Comparison of ENCODE assay signal across 21 cellular contexts in genomic region chr1:155026588-155026987, GRCh38. TPM values are rescaled to one million over a fixed set of nuclear protein-coding genes. Genes with fewer than 3 reads are reported as not detected.
DNase-seq lines count a peak whose midpoint lies in the region; ATAC-seq and TF ChIP-seq lines count a peak whose summit lies in the region.
"Had no signal": no experiment of that assay in that cellular context is flagged by ENCODE, and none has a peak within 500 bp of the region (broad histone marks: within the 10 kb centered on the region; RNA-seq: fewer than 3 reads in every experiment).

No MANE protein-coding gene starts in this region.

- H3K4me1 Mint-ChIP-seq in activated T-helper 17 cell treated with anti-CD3 and anti-CD28 coated beads, Interleukin-2, amount 50 U/mL, for 72 hours: no peaks in the 10 kb centered on the region
- peaks cover 2 to 13% (median 9%) of the 10 kb centered on the region in 3 donors for H3K4me1 Mint-ChIP-seq in T-cell
- H3K4me1 Mint-ChIP-seq: activated naive CD8-positive, alpha-beta T cell treated with anti-CD3 and anti-CD28 coated beads, Interleukin-2, amount 10 ng/mL, durations not matched to agents 7 days and 5 days had no signal

- no peak for TF ChIP-seq CTCF in omental fat pad (IDR thresholded peaks at IDR 0.05)

- CTCF ChIA-PET in T-cell (lab: Charles Lee): no interaction called here

- no peaks in the 10 kb centered on the region for H3K27me3 Mint-ChIP-seq in activated T-helper 17 cell treated with anti-CD3 and anti-CD28 coated beads, Interleukin-2, amount 50 U/mL, for 72 hours
- H3K27me3 Mint-ChIP-seq in T-cell: peaks cover 0 to 1% of the 10 kb centered on the region in 2 donors
- H3K27me3 Mint-ChIP-seq: activated T-cell treated with anti-CD3 and anti-CD28 coated beads, Interleukin-2, amount 50 U/mL, for 24 hours had no signal

- no peaks in the 10 kb centered on the region for H3K9me3 Mint-ChIP-seq in activated T-helper 17 cell treated with anti-CD3 and anti-CD28 coated beads, Interleukin-2, amount 50 U/mL, for 72 hours
- no peaks in the 10 kb centered on the region for H3K9me3 Mint-ChIP-seq in T-cell
- H3K9me3 Mint-ChIP-seq: activated naive CD8-positive, alpha-beta T cell treated with anti-CD3 and anti-CD28 coated beads, Interleukin-2, amount 10 ng/mL, durations not matched to agents 7 days and 5 days; activated T-cell treated with anti-CD3 and anti-CD28 coated beads, Interleukin-2, amount 50 U/mL, for 24 hours; H9; mesothelial cell of epicardium; nephron progenitor cell had no signal

- no peak overlapping the region for H3K4me3 Mint-ChIP-seq in activated T-helper 17 cell treated with anti-CD3 and anti-CD28 coated beads, Interleukin-2, amount 50 U/mL, for 72 hours
- H3K4me3 Mint-ChIP-seq in T-cell: no peak overlapping the region
- H3K4me3 Mint-ChIP-seq: activated naive CD8-positive, alpha-beta T cell treated with anti-CD3 and anti-CD28 coated beads, Interleukin-2, amount 10 ng/mL, durations not matched to agents 7 days and 5 days; activated T-cell treated with anti-CD3 and anti-CD28 coated beads, Interleukin-2, amount 50 U/mL, for 24 hours; H9; mesothelial cell of epicardium; nephron progenitor cell had no signal

- no peak overlapping the region for H3K27ac Mint-ChIP-seq in activated T-helper 17 cell treated with anti-CD3 and anti-CD28 coated beads, Interleukin-2, amount 50 U/mL, for 72 hours
- H3K27ac Mint-ChIP-seq in T-cell: no peak overlapping the region
- H3K27ac Mint-ChIP-seq: activated naive CD8-positive, alpha-beta T cell treated with anti-CD3 and anti-CD28 coated beads, Interleukin-2, amount 10 ng/mL, durations not matched to agents 7 days and 5 days; activated T-cell treated with anti-CD3 and anti-CD28 coated beads, Interleukin-2, amount 50 U/mL, for 24 hours; H9; mesothelial cell of epicardium; nephron progenitor cell had no signal

- DNase-seq in EL: peak; percentile 65
- DNase-seq in HT1080 (ENCODE audit: low read depth): peak; percentile 52
- DNase-seq in omental fat pad (ENCODE audit: low spot score): no peak
- DNase-seq in hippocampal formation (lab: John Stamatoyannopoulos, UW): no peak
- DNase-seq in T-cell: no peak
- no peak for DNase-seq in NCI-H1417 treated with DMSO at 0.1 percent for 48 hours (lab: John Stamatoyannopoulos, UW)
- DNase-seq: activated naive CD8-positive, alpha-beta T cell treated with anti-CD3 and anti-CD28 coated beads, Interleukin-2, amount 10 ng/mL, durations not matched to agents 7 days and 5 days; activated T-cell treated with anti-CD3 and anti-CD28 coated beads, Interleukin-2, amount 50 U/mL, for 24 hours; DMS79; dorsolateral prefrontal cortex; erythroblast; H9; head of caudate nucleus; NCI-H2081 treated with DMSO at 0.1 percent for 48 hours; nephron progenitor cell; Peyer's patch; spleen had no signal

- POLR2A ChIA-PET in T-cell (lab: Charles Lee): no interaction called here

- ATAC-seq in activated T-helper 17 cell treated with anti-CD3 and anti-CD28 coated beads, Interleukin-2, amount 50 U/mL, for 72 hours (replicated peaks): peak; percentile 50
- ATAC-seq in omental fat pad (ENCODE audit: low FRiP score) (peak; percentile 19), T-cell (replicated peaks in 1 of 4) (no peak)

- no peaks in the 10 kb centered on the region for H3K36me3 Mint-ChIP-seq in activated T-helper 17 cell treated with anti-CD3 and anti-CD28 coated beads, Interleukin-2, amount 50 U/mL, for 72 hours (ENCODE audit: low read depth)
- no peaks in the 10 kb centered on the region for H3K36me3 Mint-ChIP-seq in T-cell
- H3K36me3 Mint-ChIP-seq: activated naive CD8-positive, alpha-beta T cell treated with anti-CD3 and anti-CD28 coated beads, Interleukin-2, amount 10 ng/mL, durations not matched to agents 7 days and 5 days; mesothelial cell of epicardium had no signal

RNA-seq across cellular contexts. Expression of gene DCST2, which starts 7.0 kb away (rescaled TPM):
- total RNA-seq in HT1080 (2014; rRNA removed; shearing (Covaris generic)): 0.03 TPM in 1 of 2 replicates, not detected in the other
- polyA plus RNA-seq in HT1080 (2015; cell fraction: cytosol; rRNA removed): 0.03 TPM in 1 of 2 replicates, not detected in the other
- 0.16 and 0.49 TPM in 2 replicates for polyA plus RNA-seq in HT1080 (2015; cell fraction: nucleus; rRNA removed)
- total RNA-seq in activated T-helper 17 cell treated with anti-CD3 and anti-CD28 coated beads, Interleukin-2, amount 50 U/mL, for 72 hours: 1 to 10 TPM in 1 of 2 donors, under 1 TPM in 1; 0.67 to 2.2 TPM
- total RNA-seq in omental fat pad (under 1 TPM in 3 of 4 donors, not detected in 1; 0.36 to 0.79 (median 0.38) TPM), T-cell (1 to 10 TPM; 1.1 to 2.6 (median 1.6) TPM)

RNA-seq across cellular contexts. Expression of gene DCST1, which starts 7.0 kb away (rescaled TPM):
- total RNA-seq in HT1080 (2014; rRNA removed; shearing (Covaris generic)): 0.17 TPM in 1 of 2 replicates, not detected in the other
- polyA plus RNA-seq in HT1080 (2015; cell fraction: cytosol; rRNA removed): not detected in 2 replicates
- not detected in 2 replicates for polyA plus RNA-seq in HT1080 (2015; cell fraction: nucleus; rRNA removed)
- not detected for total RNA-seq in activated T-helper 17 cell treated with anti-CD3 and anti-CD28 coated beads, Interleukin-2, amount 50 U/mL, for 72 hours
- total RNA-seq in omental fat pad: not detected
- total RNA-seq in T-cell: under 1 TPM in 3 of 5 donors, not detected in 2; 0.30 to 0.58 (median 0.54) TPM
- total RNA-seq: activated naive CD8-positive, alpha-beta T cell treated with anti-CD3 and anti-CD28 coated beads, Interleukin-2, amount 10 ng/mL, durations not matched to agents 7 days and 5 days; H9; pulmonary artery endothelial cell; spleen had no signal
- polyA plus RNA-seq: spleen, thymus had no signal

RNA-seq across cellular contexts. Expression of gene ZBTB7B, which starts 24.0 kb away (rescaled TPM):
- total RNA-seq in HT1080 (2014; rRNA removed; shearing (Covaris generic)): 18.9 and 22.2 TPM in 2 replicates
- polyA plus RNA-seq in HT1080 (2015; cell fraction: cytosol; rRNA removed): 11.7 and 13.2 TPM in 2 replicates
- 29.6 and 31.6 TPM in 2 replicates for polyA plus RNA-seq in HT1080 (2015; cell fraction: nucleus; rRNA removed)
- 100 to 1,000 TPM in 1 of 2 donors, 10 to 100 TPM in 1; 94.5 to 140 TPM for total RNA-seq in activated T-helper 17 cell treated with anti-CD3 and anti-CD28 coated beads, Interleukin-2, amount 50 U/mL, for 72 hours
- total RNA-seq in omental fat pad (10 to 100 TPM; 38.6 to 66.4 (median 49.2) TPM), T-cell (10 to 100 TPM; 39.6 to 68.4 (median 51.7) TPM)

RNA-seq across cellular contexts. Expression of gene ADAM15, which starts 24.5 kb away (rescaled TPM):
- total RNA-seq in HT1080 (2014; rRNA removed; shearing (Covaris generic)): 198 and 262 TPM in 2 replicates
- 184 and 202 TPM in 2 replicates for polyA plus RNA-seq in HT1080 (2015; cell fraction: cytosol; rRNA removed)
- 134 and 171 TPM in 2 replicates for polyA plus RNA-seq in HT1080 (2015; cell fraction: nucleus; rRNA removed)
- 10 to 100 TPM; 53.2 to 86.6 TPM for total RNA-seq in activated T-helper 17 cell treated with anti-CD3 and anti-CD28 coated beads, Interleukin-2, amount 50 U/mL, for 72 hours
- total RNA-seq in omental fat pad (100 to 1,000 TPM; 116 to 262 (median 157) TPM), T-cell (10 to 100 TPM; 17.3 to 53.0 (median 37.2) TPM)

RNA-seq across cellular contexts. Expression of gene LENEP, which starts 33.2 kb away (rescaled TPM):
- total RNA-seq in HT1080 (2014; rRNA removed; shearing (Covaris generic)): 0.64 TPM in 1 of 2 replicates, not detected in the other
- polyA plus RNA-seq in HT1080 (2015; cell fraction: cytosol; rRNA removed): not detected in 2 replicates
- not detected in 2 replicates for polyA plus RNA-seq in HT1080 (2015; cell fraction: nucleus; rRNA removed)
- under 1 TPM; 0.77 to 0.97 TPM for total RNA-seq in activated T-helper 17 cell treated with anti-CD3 and anti-CD28 coated beads, Interleukin-2, amount 50 U/mL, for 72 hours
- total RNA-seq in omental fat pad (not detected), T-cell (1 to 10 TPM in 3 of 5 donors, not detected in 2; 1.3 to 3.0 (median 1.6) TPM)
- total RNA-seq: Peyer's patch had no signal
- polyA plus RNA-seq: spleen had no signal

Comparison
In these comparisons a context has a peak if more than half of its experiments do, and no peak if none do; other contexts are left out.
1. DNase-seq: peak in EL (single experiment) and HT1080 (single experiment); none in omental fat pad (single experiment), hippocampal formation (0 of 2), T-cell (0 of 34) and NCI-H1417 treated with DMSO at 0.1 percent for 48 hours (single experiment).
2. ATAC-seq: peak in activated T-helper 17 cell treated with anti-CD3 and anti-CD28 coated beads, Interleukin-2, amount 50 U/mL, for 72 hours (single experiment) and omental fat pad (single experiment); none in T-cell (0 of 4).